1 cellular context compared by ENCODE assay signal in genomic region chr10:110168601-110169481, GRCh38.
TF ChIP-seq lines count a peak whose summit lies in the region.

No MANE protein-coding gene starts in this region.

TF ChIP-seq in HepG2, 621 proteins besides CTCF, POLR2A, EP300 and RAD21 (continued from another document):
- TF ChIP-seq ARID5B (CRISPR knock-in tag; IDR thresholded peaks at IDR 0.05) (peak; percentile 52; the same call in 1 of the 2 replicates), KLF9 (CRISPR knock-in tag; IDR thresholded peaks at IDR 0.05; ENCODE audit: low read depth) (no peak), MIXL1 (CRISPR knock-in tag; IDR thresholded peaks at IDR 0.05) (peak; percentile 22; the same call in 1 of the 2 replicates), ZNF644 (CRISPR knock-in tag; IDR thresholded peaks at IDR 0.05; ENCODE audit: low read depth) (0 out of 2 replicates have a peak, but pooled peaks have one; percentile 11), ZNF652 (CRISPR knock-in tag; IDR thresholded peaks at IDR 0.05; ENCODE audit: borderline replicate concordance, low read depth) (peak; percentile 98), TARDBP (CRISPR knock-in tag; IDR thresholded peaks at IDR 0.05) (0 out of 2 replicates have a peak, but pooled peaks have one; percentile 15), TEAD3 (CRISPR knock-in tag; optimal IDR thresholded peaks at IDR 0.05; ENCODE audit: borderline replicate concordance) (peak; percentile 35), LRRFIP1 (CRISPR knock-in tag; conservative IDR thresholded peaks at IDR 0.05) (no peak), TCF12 (IDR thresholded peaks at IDR 0.05) (no peak), TCF12 (CRISPR knock-in tag; IDR thresholded peaks at IDR 0.05) (no peak), ZNF776 (CRISPR knock-in tag; IDR thresholded peaks at IDR 0.05) (no peak), PRPF4 (IDR thresholded peaks at IDR 0.05; ENCODE audit: low read depth, low read length, poor library complexity, severe bottlenecking) (no peak), TFE3 (CRISPR knock-in tag; IDR thresholded peaks at IDR 0.05) (no peak), SAP130 (CRISPR knock-in tag; IDR thresholded peaks at IDR 0.05; ENCODE audit: low read depth) (no peak), REST (IDR thresholded peaks at IDR 0.05; ENCODE audit: borderline replicate concordance in 1 of 2, low read depth in 1 of 2, low read length in 2 of 2) (peak in 1 of 2 experiments; percentile 86; a peak in 3 of 4 replicates), SIX1 (CRISPR knock-in tag; IDR thresholded peaks at IDR 0.05; ENCODE audit: borderline replicate concordance) (no peak), REPIN1 (CRISPR knock-in tag; IDR thresholded peaks at IDR 0.05; ENCODE audit: borderline replicate concordance, low read depth) (0 out of 2 replicates have a peak, but pooled peaks have one; percentile 19), PAXIP1 (CRISPR knock-in tag; conservative IDR thresholded peaks at IDR 0.05) (0 out of 2 replicates have a peak, but pooled peaks have one; percentile 32), HDAC2 (CRISPR knock-in tag; IDR thresholded peaks at IDR 0.05) (0 out of 2 replicates have a peak, but pooled peaks have one; percentile 19), RBM39 (IDR thresholded peaks at IDR 0.05; ENCODE audit: low read depth, low read length, poor library complexity, severe bottlenecking) (no peak), ZMYM3 (CRISPR knock-in tag; IDR thresholded peaks at IDR 0.05) (peak; percentile 85), HNF4G (IDR thresholded peaks at IDR 0.05; ENCODE audit: borderline replicate concordance, low read depth, low read length) (peak; percentile 83), HNF4G (CRISPR knock-in tag; IDR thresholded peaks at IDR 0.05; ENCODE audit: borderline replicate concordance, low read depth) (0 out of 2 replicates have a peak, but pooled peaks have one; percentile 24), MIER2 (CRISPR knock-in tag; IDR thresholded peaks at IDR 0.05) (peak; percentile 85), HBP1 (CRISPR knock-in tag; IDR thresholded peaks at IDR 0.05; ENCODE audit: low read depth) (no peak), ZNF800 (CRISPR knock-in tag; IDR thresholded peaks at IDR 0.05) (no peak), MAX (IDR thresholded peaks at IDR 0.05) (no peak), ZNF225 (CRISPR knock-in tag; IDR thresholded peaks at IDR 0.05) (no peak), GATAD2A (CRISPR knock-in tag; IDR thresholded peaks at IDR 0.05) (peak; percentile 27; the same call in 1 of the 2 replicates), MED1 (CRISPR knock-in tag; IDR thresholded peaks at IDR 0.05) (no peak), HNF4A (CRISPR knock-in tag; IDR thresholded peaks at IDR 0.05) (peak; percentile 86), ELF3 (CRISPR knock-in tag; IDR thresholded peaks at IDR 0.05) (peak; percentile 14; the same call in 1 of the 2 replicates), ZNF83 (CRISPR knock-in tag; IDR thresholded peaks at IDR 0.05; ENCODE audit: borderline replicate concordance) (no peak)
TF ChIP-seq in HepG2: peak in this region for 16.
